In the genomic region with DNA sequence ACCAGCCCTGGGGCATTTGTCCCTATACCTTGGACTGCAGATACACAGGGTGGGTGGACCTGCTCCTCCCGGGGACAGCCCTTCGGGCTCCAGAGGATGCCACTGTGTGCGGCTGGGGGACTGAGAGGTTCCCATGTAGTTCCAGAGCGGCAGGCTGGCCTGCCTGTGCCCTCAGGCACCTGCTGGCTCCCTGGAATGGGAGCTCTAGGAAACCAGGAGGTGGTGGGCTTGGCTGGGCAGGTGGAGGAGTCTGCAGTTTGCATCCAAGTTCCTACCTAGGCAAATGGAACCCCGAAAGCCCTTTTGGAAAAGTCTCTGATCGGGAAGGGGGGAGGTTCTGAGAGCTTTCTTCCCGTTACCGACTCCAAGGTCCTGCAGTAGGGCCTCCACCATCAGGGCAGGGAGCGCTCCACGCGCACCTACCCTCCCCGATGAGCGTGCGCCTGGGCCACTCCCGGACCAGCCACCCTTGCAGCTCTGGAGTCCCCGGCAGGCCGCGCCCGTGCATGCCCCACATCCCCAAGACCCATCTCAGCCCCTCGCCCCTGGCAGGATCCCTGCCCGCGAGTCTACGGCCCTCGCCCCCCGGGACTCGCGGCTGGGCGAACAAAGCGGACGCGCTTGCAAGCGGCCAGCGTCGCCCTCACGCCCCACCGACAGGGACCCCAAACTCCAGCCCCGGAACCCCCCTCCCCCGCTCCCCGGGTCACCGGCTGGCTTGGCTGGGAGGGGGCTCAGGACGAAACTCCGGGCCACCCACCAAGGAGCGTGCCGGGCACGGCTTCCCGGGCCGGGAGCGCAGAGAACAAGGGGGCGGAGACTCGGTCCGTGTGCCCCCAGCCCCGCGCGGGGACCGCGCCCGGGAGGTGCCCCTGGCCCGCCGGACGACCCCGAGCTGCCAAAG, we compare ENCODE assay signal across 8 cellular contexts. TPM values are rescaled to one million over a fixed set of nuclear protein-coding genes. Genes with fewer than 3 reads are reported as not detected.
A peak's percentile ranks its signal among the peaks of the same experiment; 100 is the strongest.
DNase-seq lines count a peak whose midpoint lies in the region; ATAC-seq, FAIRE-seq and TF ChIP-seq lines count a peak whose summit lies in the region.

No MANE protein-coding gene starts in this region.

- no peak for TF ChIP-seq EP300 in suprapubic skin (IDR thresholded peaks at IDR 0.05)

- no peaks in the 10 kb centered on the region for H3K9me3 ChIP-seq in keratinocyte (ENCODE audit: control insufficient read depth, low read depth, low read length)
- H3K9me3 ChIP-seq in suprapubic skin: no peaks in the 10 kb centered on the region

- H3K27me3 ChIP-seq in keratinocyte (ENCODE audit: control insufficient read depth, extremely low read depth, insufficient read depth, low read length) (peaks cover 25% of the 10 kb centered on the region), suprapubic skin (no peaks in the 10 kb centered on the region)

- peak overlapping the region; percentile 97 for H3K27ac ChIP-seq in 22Rv1
- H3K27ac ChIP-seq in keratinocyte (ENCODE audit: control insufficient read depth, insufficient read depth, low read length): no peak overlapping the region
- no peak overlapping the region for H3K27ac ChIP-seq in suprapubic skin

- WGBS in suprapubic skin: 3% methylated on average over 25 of the region's 61 CpGs

- TF ChIP-seq POLR2A in suprapubic skin (IDR thresholded peaks at IDR 0.05): no peak

- FAIRE-seq in keratinocyte (lab: Jason Lieb, UNC): no peak

- peak overlapping the region; percentile 56 for H3K4me2 ChIP-seq in keratinocyte (ENCODE audit: control insufficient read depth, extremely low read depth, insufficient read depth, low read depth, low read length)

- peaks cover 9% of the 10 kb centered on the region for H3K4me1 ChIP-seq in keratinocyte (ENCODE audit: control insufficient read depth, extremely low read depth, insufficient read depth, low read length)
- H3K4me1 ChIP-seq in suprapubic skin: peaks cover 32% of the 10 kb centered on the region

- H3K36me3 ChIP-seq in keratinocyte (ENCODE audit: control insufficient read depth in 2 of 2, extremely low read depth in 1 of 2, insufficient read depth in 2 of 2, low read length in 2 of 2): peaks cover 0 to 2% of the 10 kb centered on the region in 2 experiments
- H3K36me3 ChIP-seq in suprapubic skin: no peaks in the 10 kb centered on the region

- H2AFZ ChIP-seq in keratinocyte (ENCODE audit: control insufficient read depth, low read length): peak overlapping the region; percentile 3

- H3K79me2 ChIP-seq in keratinocyte (ENCODE audit: control insufficient read depth, insufficient read depth, low read length): peaks cover 5% of the 10 kb centered on the region

- dilution Hi-C loops in keratinocyte (cut with MboI; ENCODE audit: extremely low pct_ligation_motif_present, low sequenced_read_pairs): no loop called here

- H3K9me1 ChIP-seq in keratinocyte (ENCODE audit: control insufficient read depth, extremely low read depth, insufficient read depth, low read length): no peaks in the 10 kb centered on the region

- no peak overlapping the region for H3K9ac ChIP-seq in keratinocyte (ENCODE audit: control insufficient read depth, extremely low read depth, insufficient read depth, low read length)

- TF ChIP-seq CTCF in 22Rv1 (IDR thresholded peaks at IDR 0.05) (no peak), keratinocyte (optimal IDR thresholded peaks at IDR 0.05 in 1 of 3, IDR thresholded peaks at IDR 0.05 in 1 of 3, conservative IDR thresholded peaks at IDR 0.05 in 1 of 3; ENCODE audit: extremely low read depth in 1 of 3, insufficient read depth in 2 of 3, low read length in 3 of 3) (no peak), suprapubic skin (IDR thresholded peaks at IDR 0.05) (no peak)

- peaks cover 3% of the 10 kb centered on the region for H4K20me1 ChIP-seq in keratinocyte (ENCODE audit: control insufficient read depth, extremely low read depth, insufficient read depth, low read length)

- peak; percentile 7 for ATAC-seq in HG02678 (IDR thresholded peaks at IDR 0.05; ENCODE audit: unreplicated experiment)
- ATAC-seq in HG02798 (IDR thresholded peaks at IDR 0.05; ENCODE audit: poor library complexity, unreplicated experiment): no peak

- DNase-seq in astrocyte of the hippocampus (ENCODE audit: low read depth, low spot score) (peak; percentile 48), keratinocyte (ENCODE audit: low read depth, low spot score) (no peak), suprapubic skin (ENCODE audit: low spot score in 2 of 2) (no peak)
- no peak for DNase-seq in NK-92 treated with Interleukin-12 subunit alpha and Interleukin-12 subunit beta, amount 100 ng/mL, for 24 hours (lab: John Stamatoyannopoulos, UW)
- DNase-seq in stimulated activated CD4-positive, alpha-beta T cell treated with anti-CD3 and anti-CD28 coated beads, Interleukin-4, amount 100 ng/mL, for 1 hour: no peak

- H3K4me3 ChIP-seq in keratinocyte (ENCODE audit: control insufficient read depth in 2 of 3, extremely low read depth in 1 of 3, insufficient read depth in 2 of 3, low read depth in 1 of 3, low read length in 3 of 3): peak overlapping the region; percentile 13 to 76 (median 58)
- H3K4me3 ChIP-seq in suprapubic skin: peak overlapping the region; percentile 81

RNA-seq across cellular contexts. Expression of a gene that starts 0.7 kb away (rescaled TPM):
- polyA plus RNA-seq in keratinocyte: 1.7 to 4.2 TPM (median 4.1 TPM) in 3 replicates
- polyA plus RNA-seq in keratinocyte (2011; ENCODE audit: low read depth): 1.8 TPM
- 6.7 and 9.7 TPM in 2 replicates for polyA plus RNA-seq in keratinocyte (2011; cell fraction: cytosol; rRNA removed)
- 3.6 and 4.1 TPM in 2 replicates for polyA plus RNA-seq in keratinocyte (2011; cell fraction: nucleus; rRNA removed)
- 4.0 and 8.3 TPM in 2 replicates for polyA plus RNA-seq in keratinocyte (2012; ENCODE audit: low replicate concordance)
- polyA minus RNA-seq in keratinocyte: 3.3 to 4.2 TPM (median 3.7 TPM) in 3 replicates
- polyA minus RNA-seq in keratinocyte (2011; cell fraction: cytosol; rRNA and poly(A)+ RNA removed): 10.0 TPM
- 2.4 and 2.8 TPM in 2 replicates for polyA minus RNA-seq in keratinocyte (2011; cell fraction: nucleus; rRNA and poly(A)+ RNA removed)
- 1 to 10 TPM; 1.2 to 7.5 (median 4.5) TPM for total RNA-seq in suprapubic skin

RNA-seq across cellular contexts. Expression of a gene that starts 58.6 kb away (rescaled TPM):
- polyA plus RNA-seq in keratinocyte: not detected in 3 replicates
- not detected for polyA plus RNA-seq in keratinocyte (2011; ENCODE audit: low read depth)
- polyA plus RNA-seq in keratinocyte (2011; cell fraction: cytosol; rRNA removed): not detected in 2 replicates
- not detected in 2 replicates for polyA plus RNA-seq in keratinocyte (2011; cell fraction: nucleus; rRNA removed)
- not detected in 2 replicates for polyA plus RNA-seq in keratinocyte (2012; ENCODE audit: low replicate concordance)
- not detected in 3 replicates for polyA minus RNA-seq in keratinocyte
- not detected for polyA minus RNA-seq in keratinocyte (2011; cell fraction: cytosol; rRNA and poly(A)+ RNA removed)
- polyA minus RNA-seq in keratinocyte (2011; cell fraction: nucleus; rRNA and poly(A)+ RNA removed): not detected in 2 replicates
- total RNA-seq in suprapubic skin: not detected
